13 cellular contexts compared by ENCODE assay signal in the genomic region with DNA sequence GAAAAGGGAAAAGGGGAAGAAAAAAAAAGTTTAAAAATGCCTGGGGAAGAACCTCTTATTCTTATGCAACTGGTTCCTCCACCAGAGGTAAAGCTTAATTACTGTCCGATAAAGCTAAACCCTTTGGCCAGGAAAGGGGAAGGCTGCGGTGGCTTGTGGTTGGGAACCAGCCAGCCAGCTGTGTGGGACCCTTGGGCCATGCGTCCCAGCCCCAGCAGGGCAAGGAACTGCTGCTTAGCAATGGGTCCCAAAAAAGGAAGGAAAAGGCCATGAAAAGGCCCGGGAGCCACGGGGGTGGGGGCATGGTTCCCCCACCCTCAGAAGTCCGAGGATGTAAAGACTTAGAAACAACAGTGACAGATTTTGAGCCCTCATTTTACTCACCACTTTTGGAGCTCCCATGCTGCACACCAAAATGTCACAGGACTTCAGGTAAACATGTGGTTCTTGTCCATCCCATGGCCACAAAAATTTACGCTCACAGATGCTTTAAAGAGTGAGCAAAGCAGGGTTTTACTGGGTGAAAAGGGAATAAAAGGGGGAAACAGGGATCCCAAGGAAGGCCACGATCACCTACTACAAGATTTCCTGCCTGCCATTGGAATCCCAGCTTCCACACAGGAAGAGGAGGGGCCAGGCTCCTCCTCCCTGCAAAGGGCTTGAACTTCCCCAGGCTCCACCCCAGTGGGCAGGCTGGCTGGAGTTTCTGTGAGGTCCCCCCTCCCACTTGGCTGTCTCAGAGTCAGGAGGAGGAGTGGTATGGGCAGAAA.
DNase-seq lines count a peak whose midpoint lies in the region; ATAC-seq and TF ChIP-seq lines count a peak whose summit lies in the region.
"Had no signal": no experiment of that assay in that cellular context is flagged by ENCODE, and none has a peak within 500 bp of the region (broad histone marks: within the 10 kb centered on the region; RNA-seq: fewer than 3 reads in every experiment).

No MANE protein-coding gene starts in this region.

- no peak overlapping the region for H2BK120ac ChIP-seq in trophoblast cell (ENCODE audit: insufficient read depth, low read length, poor library complexity)

- H3K79me1 ChIP-seq in trophoblast cell (ENCODE audit: low read length) = no peaks in the 10 kb centered on the region

- H3K9me3 Mint-ChIP-seq in progenitor cell of endocrine pancreas (ENCODE audit: low read depth) = peaks cover 17% of the 10 kb centered on the region

- intact Hi-C loops in body of pancreas (cut with DNase I) = no loop called here

- TF ChIP-seq POLR2A in body of pancreas (IDR thresholded peaks at IDR 0.05) = peak in 1 of 3 donors; percentile 23

- H3K14ac ChIP-seq in trophoblast cell (ENCODE audit: low read length) = no peak overlapping the region

- no peak overlapping the region for H3K4me3 Mint-ChIP-seq in progenitor cell of endocrine pancreas (ENCODE audit: low read depth)
- H3K4me3 Mint-ChIP-seq: GM23338; T-helper 1 cell treated with Interleukin-12 subunit alpha and Interleukin-12 subunit beta and Interleukin-4 antibody, amounts not matched to agents 30 μg/mL and 1 μg/mL, for 36 hours had no signal

- POLR2A ChIA-PET in HEK293 (lab: Yijun Ruan, JAX) = no interaction called here

- 55 to 71% methylated on average over 8 of the region's 8 CpGs for WGBS in body of pancreas, 2 donors
- no CpG with 5 or more reads among the region's 8 CpGs for WGBS in trophoblast cell (ENCODE audit: extremely low coverage, insufficient coverage, insufficient read length)

- H4K12ac ChIP-seq in trophoblast cell (ENCODE audit: low read depth, low read length) = no peak overlapping the region

- H3K4me1 ChIP-seq in HEK293 (ENCODE audit: control insufficient read depth, insufficient read depth, low read length) = no peaks in the 10 kb centered on the region
- H3K4me1 ChIP-seq in body of pancreas = no peaks in the 10 kb centered on the region
- H3K4me1 ChIP-seq in thoracic aorta (ENCODE audit: control insufficient read depth in 1 of 2, low read depth in 2 of 2) = no peaks in the 10 kb centered on the region
- H3K4me1 ChIP-seq in trophoblast cell (ENCODE audit: control insufficient read depth in 1 of 2, insufficient read depth in 2 of 2, low read length in 2 of 2) = no peaks in the 10 kb centered on the region

- no peak overlapping the region for H3K4me2 ChIP-seq in trophoblast cell (ENCODE audit: low read length)
- H3K4me2 ChIP-seq: GM23338 had no signal

- H2AFZ ChIP-seq in trophoblast cell (ENCODE audit: insufficient read depth, low read length, poor library complexity) = no peak overlapping the region
- H2AFZ ChIP-seq: GM23338 had no signal

- CTCF ChIA-PET in HEK293 (lab: Yijun Ruan, JAX) = no interaction called here

- no peak overlapping the region for H3K23ac ChIP-seq in trophoblast cell (ENCODE audit: low read length)

- no peak overlapping the region for H2BK12ac ChIP-seq in trophoblast cell (ENCODE audit: low read length)

- H3K36me3 Mint-ChIP-seq in progenitor cell of endocrine pancreas (ENCODE audit: insufficient read depth) = no peaks in the 10 kb centered on the region

- no peak overlapping the region for H3K4ac ChIP-seq in trophoblast cell (ENCODE audit: low read depth, low read length)

- TF ChIP-seq CTCF in HEK293 (tag by site-specific recombination; IDR thresholded peaks at IDR 0.05) = no peak
- no peak for TF ChIP-seq CTCF in body of pancreas (IDR thresholded peaks at IDR 0.05)
- TF ChIP-seq CTCF in thoracic aorta (IDR thresholded peaks at IDR 0.05) = no peak
- TF ChIP-seq CTCF in progenitor cell of endocrine pancreas (IDR thresholded peaks at IDR 0.05; ENCODE audit: unreplicated experiment) = no peak

- ATAC-seq in body of pancreas = peak; percentile 45
- no peak for ATAC-seq in thoracic aorta (ENCODE audit: insufficient number of reproducible peaks, low FRiP score, low read depth)
- ATAC-seq in GM18517 (IDR thresholded peaks at IDR 0.05; ENCODE audit: unreplicated experiment) = no peak
- ATAC-seq: GM23338 had no signal

- H3K9ac ChIP-seq in trophoblast cell (ENCODE audit: low read length) = no peak overlapping the region

- no peak overlapping the region for H4K91ac ChIP-seq in trophoblast cell (ENCODE audit: low read depth, low read length)

- no peaks in the 10 kb centered on the region for H3K27me3 Mint-ChIP-seq in progenitor cell of endocrine pancreas

- no peak overlapping the region for H3K27ac ChIP-seq in HEK293 (ENCODE audit: extremely low read depth, low read depth, low read length)
- peak overlapping the region in 2 of 4 donors; percentile 13 to 28 for H3K27ac ChIP-seq in body of pancreas
- no peak overlapping the region for H3K27ac ChIP-seq in thoracic aorta
- H3K27ac ChIP-seq in trophoblast cell (ENCODE audit: low read depth, low read length) = no peak overlapping the region

- H3K27me3 ChIP-seq in body of pancreas (no peaks in the 10 kb centered on the region), thoracic aorta (replicated peaks; ENCODE audit: insufficient read depth) (no peaks in the 10 kb centered on the region), trophoblast cell (ENCODE audit: insufficient read depth, low read length) (no peaks in the 10 kb centered on the region), H7 (ENCODE audit: control insufficient read depth, insufficient read depth, low read length) (no peaks in the 10 kb centered on the region)

- H3K9me3 ChIP-seq in HEK293 (ENCODE audit: control insufficient read depth, insufficient read depth, low read depth, low read length) (no peaks in the 10 kb centered on the region), body of pancreas (no peaks in the 10 kb centered on the region), thoracic aorta (no peaks in the 10 kb centered on the region), trophoblast cell (ENCODE audit: insufficient read depth, low read depth, low read length) (peaks cover 2% of the 10 kb centered on the region)

- H3K36me3 ChIP-seq in HEK293 (ENCODE audit: control insufficient read depth in 2 of 2, insufficient read depth in 1 of 2, low read length in 2 of 2) (peaks cover 0 to 20% of the 10 kb centered on the region in 2 experiments; a peak in 1 of 3 replicates), body of pancreas (replicated peaks in 1 of 2; ENCODE audit: insufficient read depth in 1 of 2, low read depth in 2 of 2) (no peaks in the 10 kb centered on the region), thoracic aorta (no peaks in the 10 kb centered on the region), trophoblast cell (ENCODE audit: control insufficient read depth in 1 of 2, insufficient read depth in 2 of 2, low read length in 2 of 2) (peaks cover 0 to 2% of the 10 kb centered on the region in 2 experiments), H7 (replicated peaks; ENCODE audit: control insufficient read depth, insufficient read depth, low read length) (no peaks in the 10 kb centered on the region)

- no peak overlapping the region for H2BK5ac ChIP-seq in trophoblast cell (ENCODE audit: low read depth, low read length, poor library complexity)

- no peak overlapping the region for H3K18ac ChIP-seq in trophoblast cell (ENCODE audit: low read length)

- no peaks in the 10 kb centered on the region for H3K79me2 ChIP-seq in trophoblast cell (ENCODE audit: control insufficient read depth, insufficient read depth, low read length, poor library complexity)

- H3K4me3 ChIP-seq in HEK293 (ENCODE audit: low read depth, low read length) = peak overlapping the region; percentile 16
- H3K4me3 ChIP-seq in body of pancreas = no peak overlapping the region
- H3K4me3 ChIP-seq in thoracic aorta = peak overlapping the region; percentile 43
- no peak overlapping the region for H3K4me3 ChIP-seq in trophoblast cell (ENCODE audit: low read depth, low read length)
- no peak overlapping the region for H3K4me3 ChIP-seq in H7 (ENCODE audit: insufficient read depth, low read depth, low read length)
- H3K4me3 ChIP-seq: GM23338 had no signal

- H4K8ac ChIP-seq in trophoblast cell (ENCODE audit: low read depth, low read length) = no peak overlapping the region

- H3K4me1 Mint-ChIP-seq in progenitor cell of endocrine pancreas (ENCODE audit: low read depth) = no peaks in the 10 kb centered on the region
- H3K4me1 Mint-ChIP-seq: GM23338 had no signal

- H3K27ac Mint-ChIP-seq in progenitor cell of endocrine pancreas = no peak overlapping the region
- H3K27ac Mint-ChIP-seq: GM23338; T-helper 1 cell treated with Interleukin-12 subunit alpha and Interleukin-12 subunit beta and Interleukin-4 antibody, amounts not matched to agents 30 μg/mL and 1 μg/mL, for 36 hours had no signal

- no peak overlapping the region for H2AK5ac ChIP-seq in trophoblast cell (ENCODE audit: low read length)

- DNase-seq in NOMO-1 (lab: John Stamatoyannopoulos, UW; ENCODE audit: unreplicated experiment in 2 of 2) (peak; percentile 55 to 75), body of pancreas (peak in 1 of 4 donors; percentile 25), thoracic aorta (ENCODE audit: low spot score) (no peak), trophoblast cell (no peak), progenitor cell of endocrine pancreas (ENCODE audit: low spot score, unreplicated experiment) (no peak), H7 (no peak)
- DNase-seq: activated CD8-positive, alpha-beta memory T cell treated with anti-CD3 and anti-CD28 coated beads, Interleukin-2, amount 50 U/mL, for 4 hours; DND-41; NCI-H187 had no signal

TF ChIP-seq in HEK293, 187 proteins besides CTCF, POLR2A, EP300 and RAD21 (continues in another document):
- TF ChIP-seq ZNF654 (tag by site-specific recombination; IDR thresholded peaks at IDR 0.05; ENCODE audit: low read depth) (no peak), ZNF433 (tag by site-specific recombination; IDR thresholded peaks at IDR 0.05; ENCODE audit: low read depth) (no peak), GLIS2 (tag by site-specific recombination; IDR thresholded peaks at IDR 0.05) (no peak), ZBTB20 (tag by site-specific recombination; IDR thresholded peaks at IDR 0.05) (no peak), ZNF548 (tag by site-specific recombination; IDR thresholded peaks at IDR 0.05) (no peak), SP2 (tag by site-specific recombination; IDR thresholded peaks at IDR 0.05) (peak; percentile 63), RBAK (tag by site-specific recombination; IDR thresholded peaks at IDR 0.05) (no peak), ZNF394 (tag by site-specific recombination; IDR thresholded peaks at IDR 0.05; ENCODE audit: borderline replicate concordance) (no peak)
- TF ChIP-seq, protein P1, sequence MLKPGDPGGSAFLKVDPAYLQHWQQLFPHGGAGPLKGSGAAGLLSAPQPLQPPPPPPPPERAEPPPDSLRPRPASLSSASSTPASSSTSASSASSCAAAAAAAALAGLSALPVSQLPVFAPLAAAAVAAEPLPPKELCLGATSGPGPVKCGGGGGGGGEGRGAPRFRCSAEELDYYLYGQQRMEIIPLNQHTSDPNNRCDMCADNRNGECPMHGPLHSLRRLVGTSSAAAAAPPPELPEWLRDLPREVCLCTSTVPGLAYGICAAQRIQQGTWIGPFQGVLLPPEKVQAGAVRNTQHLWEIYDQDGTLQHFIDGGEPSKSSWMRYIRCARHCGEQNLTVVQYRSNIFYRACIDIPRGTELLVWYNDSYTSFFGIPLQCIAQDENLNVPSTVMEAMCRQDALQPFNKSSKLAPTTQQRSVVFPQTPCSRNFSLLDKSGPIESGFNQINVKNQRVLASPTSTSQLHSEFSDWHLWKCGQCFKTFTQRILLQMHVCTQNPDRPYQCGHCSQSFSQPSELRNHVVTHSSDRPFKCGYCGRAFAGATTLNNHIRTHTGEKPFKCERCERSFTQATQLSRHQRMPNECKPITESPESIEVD (tag by site-specific recombination; IDR thresholded peaks at IDR 0.05) = no peak

Comparison
In these comparisons a context has a peak if more than half of its experiments do, and no peak if none do; other contexts are left out.
1. H3K4me3 ChIP-seq: peak in HEK293 (single experiment) and thoracic aorta (single experiment); none in body of pancreas (0 of 2), trophoblast cell (single experiment) and H7 (single experiment).
2. DNase-seq: peak in NOMO-1 (2 of 2); none in thoracic aorta (single experiment), trophoblast cell (0 of 2), progenitor cell of endocrine pancreas (single experiment) and H7 (single experiment).